Comparison of ENCODE assay signal across 19 cellular contexts in genomic region chr6:17225767-17226166, GRCh38. TPM values are rescaled to one million over a fixed set of nuclear protein-coding genes. Genes with fewer than 3 reads are reported as not detected.
DNase-seq lines count a peak whose midpoint lies in the region; ATAC-seq, FAIRE-seq and TF ChIP-seq lines count a peak whose summit lies in the region.
"Had no signal": no experiment of that assay in that cellular context is flagged by ENCODE, and none has a peak within 500 bp of the region (broad histone marks: within the 10 kb centered on the region; RNA-seq: fewer than 3 reads in every experiment).

No MANE protein-coding gene starts in this region.

- H4K20me1 ChIP-seq in GM23338 (replicated peaks; ENCODE audit: insufficient read depth): no peaks in the 10 kb centered on the region
- H4K20me1 ChIP-seq: BLaER1 had no signal

- H3K4me1 Mint-ChIP-seq in nephron (peaks cover 23% of the 10 kb centered on the region), GM23338 (peaks cover 4% of the 10 kb centered on the region; the same call in 2 of the 3 replicates)
- no peaks in the 10 kb centered on the region for H3K4me1 Mint-ChIP-seq in activated naive CD8-positive, alpha-beta T cell treated with anti-CD3 and anti-CD28 coated beads, Interleukin-2, amount 50 U/mL, for 24 hours
- H3K4me1 Mint-ChIP-seq: CD4-positive, alpha-beta memory T cell had no signal

- H3K36me3 Mint-ChIP-seq in nephron (ENCODE audit: low read depth): peaks cover 3% of the 10 kb centered on the region
- peaks cover 5% of the 10 kb centered on the region; the same call in 1 of the 3 replicates for H3K36me3 Mint-ChIP-seq in GM23338 (ENCODE audit: low read depth)
- H3K36me3 Mint-ChIP-seq in activated naive CD8-positive, alpha-beta T cell treated with anti-CD3 and anti-CD28 coated beads, Interleukin-2, amount 50 U/mL, for 24 hours (ENCODE audit: low read depth): no peaks in the 10 kb centered on the region
- H3K36me3 Mint-ChIP-seq: CD4-positive, alpha-beta memory T cell had no signal

- ATAC-seq in left ventricle myocardium superior (peak; percentile 24), GM23338 (no peak)
- ATAC-seq in activated naive CD8-positive, alpha-beta T cell treated with anti-CD3 and anti-CD28 coated beads, Interleukin-2, amount 50 U/mL, for 24 hours: no peak
- ATAC-seq: A549 had no signal

- no peaks in the 10 kb centered on the region for H3K36me3 ChIP-seq in MG63
- no peaks in the 10 kb centered on the region for H3K36me3 ChIP-seq in GM23338 (ENCODE audit: insufficient read depth)
- H3K36me3 ChIP-seq: BLaER1 had no signal

- no peak for FAIRE-seq in frontal cortex (lab: Jason Lieb, UNC)
- FAIRE-seq: A549 had no signal

- H3K27me3 ChIP-seq in MG63 (no peaks in the 10 kb centered on the region), GM23338 (ENCODE audit: insufficient read depth) (no peaks in the 10 kb centered on the region)
- H3K27me3 ChIP-seq: BLaER1 had no signal

- TF ChIP-seq CTCF in AG10803 (conservative IDR thresholded peaks at IDR 0.05; ENCODE audit: low read length) (no peak), nephron (IDR thresholded peaks at IDR 0.05; ENCODE audit: unreplicated experiment in 3 of 3) (no peak), GM23338 (conservative IDR thresholded peaks at IDR 0.05; ENCODE audit: low read depth in 2 of 2) (no peak)

- no peak overlapping the region for H3K27ac ChIP-seq in GM23338 (ENCODE audit: low read depth)
- H3K27ac ChIP-seq: A549, BLaER1, KMS-11 had no signal

- H3K4me1 ChIP-seq in GM23338 (ENCODE audit: insufficient read depth): no peaks in the 10 kb centered on the region
- H3K4me1 ChIP-seq: A549, BLaER1 had no signal

- H3K79me2 ChIP-seq in GM23338 (replicated peaks; ENCODE audit: insufficient read depth): no peaks in the 10 kb centered on the region

- peaks cover 12% of the 10 kb centered on the region for H3K9me3 Mint-ChIP-seq in nephron
- H3K9me3 Mint-ChIP-seq in GM23338: peaks cover 9% of the 10 kb centered on the region
- H3K9me3 Mint-ChIP-seq in activated naive CD8-positive, alpha-beta T cell treated with anti-CD3 and anti-CD28 coated beads, Interleukin-2, amount 50 U/mL, for 24 hours: peaks cover 5% of the 10 kb centered on the region
- H3K9me3 Mint-ChIP-seq: CD4-positive, alpha-beta memory T cell had no signal

- H3K4me3 ChIP-seq in AG10803 (ENCODE audit: low read length): no peak overlapping the region
- no peak overlapping the region for H3K4me3 ChIP-seq in MG63
- no peak overlapping the region for H3K4me3 ChIP-seq in GM23338
- H3K4me3 ChIP-seq: A549, BLaER1 had no signal

- 0 out of 2 replicates have a peak, but pooled peaks cover 5% of the 10 kb centered on the region for H3K9me2 ChIP-seq in GM23338 (ENCODE audit: insufficient read depth)

- H3K4me3 Mint-ChIP-seq in nephron: no peak overlapping the region
- H3K4me3 Mint-ChIP-seq in GM23338: no peak overlapping the region
- no peak overlapping the region for H3K4me3 Mint-ChIP-seq in activated naive CD8-positive, alpha-beta T cell treated with anti-CD3 and anti-CD28 coated beads, Interleukin-2, amount 50 U/mL, for 24 hours
- H3K4me3 Mint-ChIP-seq: CD4-positive, alpha-beta memory T cell; H9 had no signal

- H3K27me3 Mint-ChIP-seq in nephron (ENCODE audit: low read depth) (no peaks in the 10 kb centered on the region), GM23338 (ENCODE audit: insufficient read depth, low read depth, poor library complexity) (peaks cover 2% of the 10 kb centered on the region)
- H3K27me3 Mint-ChIP-seq in activated naive CD8-positive, alpha-beta T cell treated with anti-CD3 and anti-CD28 coated beads, Interleukin-2, amount 50 U/mL, for 24 hours: no peaks in the 10 kb centered on the region

- intact Hi-C loops in left ventricle myocardium superior (cut with micrococcal nuclease): no loop called here

- H3F3A ChIP-seq in GM23338 (replicated peaks; ENCODE audit: low read depth): no peaks in the 10 kb centered on the region

- no peak overlapping the region for H2AFZ ChIP-seq in GM23338

- no peaks in the 10 kb centered on the region for H3K9me3 ChIP-seq in MG63
- H3K9me3 ChIP-seq: A549 had no signal

- DNase-seq in AG10803 (ENCODE audit: low read depth) (peak; percentile 20), MG63 (peak; percentile 4), left ventricle myocardium superior (no peak), SW 1271 (lab: John Stamatoyannopoulos, UW) (no peak), frontal cortex (ENCODE audit: low spot score in 2 of 2) (no peak), GM23338 (ENCODE audit: low spot score) (no peak)
- DNase-seq in activated naive CD8-positive, alpha-beta T cell treated with anti-CD3 and anti-CD28 coated beads, Interleukin-2, amount 50 U/mL, for 24 hours: no peak
- DNase-seq: CD4-positive, alpha-beta memory T cell; H9; NCI-H1436; NCI-H2029 treated with DMSO at 0.1 percent for 48 hours; NCI-H2171 treated with DMSO at 0.1 percent for 48 hours; NCI-H82; RPMI8226 had no signal

- peak overlapping the region; percentile 21 to 29 (median 26) for H3K27ac Mint-ChIP-seq in nephron
- no peak overlapping the region for H3K27ac Mint-ChIP-seq in GM23338
- H3K27ac Mint-ChIP-seq in activated naive CD8-positive, alpha-beta T cell treated with anti-CD3 and anti-CD28 coated beads, Interleukin-2, amount 50 U/mL, for 24 hours: no peak overlapping the region
- H3K27ac Mint-ChIP-seq: CD4-positive, alpha-beta memory T cell; H9 had no signal

- no peak overlapping the region for H3K4me2 ChIP-seq in GM23338
- H3K4me2 ChIP-seq: A549, BLaER1, KMS-11 had no signal

TF ChIP-seq in GM23338, 12 proteins besides CTCF, POLR2A, EP300 and RAD21:
- no peak for TF ChIP-seq NANOG (IDR thresholded peaks at IDR 0.05; ENCODE audit: borderline replicate concordance)
- no peak for TF ChIP-seq JUNB (IDR thresholded peaks at IDR 0.05; ENCODE audit: unreplicated experiment)
- no peak for TF ChIP-seq STAT1 (IDR thresholded peaks at IDR 0.05; ENCODE audit: unreplicated experiment)
- no peak for TF ChIP-seq POLR2AphosphoS5 (IDR thresholded peaks at IDR 0.05; ENCODE audit: low read depth)
- TF ChIP-seq ZNF114 (CRISPR knock-in tag; IDR thresholded peaks at IDR 0.05): no peak
- no peak for TF ChIP-seq REST (IDR thresholded peaks at IDR 0.05; ENCODE audit: unreplicated experiment)
- no peak for TF ChIP-seq ETS1 (IDR thresholded peaks at IDR 0.05)
- TF ChIP-seq CREB1 (CRISPR knock-in tag; IDR thresholded peaks at IDR 0.05; ENCODE audit: low read depth): no peak
- no peak for TF ChIP-seq ZNF331 (CRISPR knock-in tag; IDR thresholded peaks at IDR 0.05; ENCODE audit: low read depth)

RNA-seq across cellular contexts. Expression of gene RBM24, which starts 55.4 kb away (rescaled TPM):
- 0.33 TPM in 1 of 2 replicates, not detected in the other for total RNA-seq in MG63 (2014; rRNA removed; shearing (Covaris generic); ENCODE audit: low replicate concordance)
- total RNA-seq in left ventricle myocardium superior (223 TPM), frontal cortex (31.4 TPM)
- total RNA-seq in GM23338 (2014; rRNA removed; shearing (Covaris generic)): 0.58 and 1.3 TPM in 2 replicates
- polyA plus RNA-seq in GM23338 (2016; fragmentation: Nextera tagmentation; extraction: Ambion mirVana): 0.27 and 0.96 TPM in 2 replicates
- total RNA-seq: CD4-positive, alpha-beta memory T cell; HT-29 had no signal
- polyA plus RNA-seq: CD4-positive, alpha-beta memory T cell had no signal

Comparison
In these comparisons a context has a peak if more than half of its experiments do, and no peak if none do; other contexts are left out.
1. DNase-seq: peak in AG10803 (single experiment) and MG63 (single experiment); none in left ventricle myocardium superior (single experiment), SW 1271 (0 of 2), frontal cortex (0 of 2), GM23338 (single experiment) and activated naive CD8-positive, alpha-beta T cell treated with anti-CD3 and anti-CD28 coated beads, Interleukin-2, amount 50 U/mL, for 24 hours (single experiment).
2. H3K27ac Mint-ChIP-seq: peak in nephron (3 of 3); none in GM23338 (single experiment) and activated naive CD8-positive, alpha-beta T cell treated with anti-CD3 and anti-CD28 coated beads, Interleukin-2, amount 50 U/mL, for 24 hours (single experiment).
3. RNA of gene RBM24, which starts 55.4 kb away (total RNA-seq): 223 TPM in left ventricle myocardium superior (single experiment) and 31.4 TPM in frontal cortex (single experiment); 0.58 to 1.3 TPM in GM23338 and 0.33 TPM in MG63; every median in the first group is over 10 times any median in the second.